1 cellular context compared by ENCODE assay signal in the genomic region with DNA sequence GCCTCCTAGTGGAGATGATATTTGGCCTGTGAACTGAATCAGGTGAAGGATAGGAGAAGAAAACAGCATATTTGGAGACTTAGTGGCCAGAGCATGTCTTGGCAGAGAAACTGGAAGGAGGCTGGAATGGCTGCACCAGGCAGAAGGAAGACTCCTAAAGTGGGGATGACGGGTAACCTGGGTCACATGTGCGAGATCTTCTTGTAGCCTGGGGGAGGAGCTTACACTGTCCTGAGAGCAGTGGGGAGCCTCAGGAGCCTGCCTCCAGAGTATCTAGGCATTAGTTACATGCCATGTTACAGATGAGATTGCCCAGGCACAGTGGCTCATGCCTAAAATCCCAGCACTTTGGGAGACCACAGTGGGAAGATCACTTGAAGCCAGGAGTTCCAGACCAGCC.
TF ChIP-seq lines count a peak whose summit lies in the region.

No MANE protein-coding gene starts in this region.

TF ChIP-seq in SK-N-SH, 30 proteins besides CTCF, POLR2A, EP300 and RAD21:
- TF ChIP-seq RFX5 (IDR thresholded peaks at IDR 0.05; ENCODE audit: low read length) (no peak), RXRA (IDR thresholded peaks at IDR 0.05; ENCODE audit: borderline replicate concordance, low read depth) (no peak), RCOR1 (IDR thresholded peaks at IDR 0.05; ENCODE audit: low read length) (no peak), TAF1 (IDR thresholded peaks at IDR 0.05; ENCODE audit: borderline replicate concordance, low read depth, low read length) (no peak), FOXM1 (IDR thresholded peaks at IDR 0.05; ENCODE audit: low read depth) (no peak), GABPA (IDR thresholded peaks at IDR 0.05; ENCODE audit: low read depth) (no peak), NFIC (IDR thresholded peaks at IDR 0.05; ENCODE audit: borderline replicate concordance) (no peak), TEAD4 (IDR thresholded peaks at IDR 0.05; ENCODE audit: borderline replicate concordance, insufficient read depth) (no peak)
- TF ChIP-seq, protein P1, sequence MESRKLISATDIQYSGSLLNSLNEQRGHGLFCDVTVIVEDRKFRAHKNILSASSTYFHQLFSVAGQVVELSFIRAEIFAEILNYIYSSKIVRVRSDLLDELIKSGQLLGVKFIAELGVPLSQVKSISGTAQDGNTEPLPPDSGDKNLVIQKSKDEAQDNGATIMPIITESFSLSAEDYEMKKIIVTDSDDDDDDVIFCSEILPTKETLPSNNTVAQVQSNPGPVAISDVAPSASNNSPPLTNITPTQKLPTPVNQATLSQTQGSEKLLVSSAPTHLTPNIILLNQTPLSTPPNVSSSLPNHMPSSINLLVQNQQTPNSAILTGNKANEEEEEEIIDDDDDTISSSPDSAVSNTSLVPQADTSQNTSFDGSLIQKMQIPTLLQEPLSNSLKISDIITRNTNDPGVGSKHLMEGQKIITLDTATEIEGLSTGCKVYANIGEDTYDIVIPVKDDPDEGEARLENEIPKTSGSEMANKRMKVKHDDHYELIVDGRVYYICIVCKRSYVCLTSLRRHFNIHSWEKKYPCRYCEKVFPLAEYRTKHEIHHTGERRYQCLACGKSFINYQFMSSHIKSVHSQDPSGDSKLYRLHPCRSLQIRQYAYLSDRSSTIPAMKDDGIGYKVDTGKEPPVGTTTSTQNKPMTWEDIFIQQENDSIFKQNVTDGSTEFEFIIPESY (IDR thresholded peaks at IDR 0.05; ENCODE audit: borderline replicate concordance, low read depth), result no peak
- TF ChIP-seq, protein P2, sequence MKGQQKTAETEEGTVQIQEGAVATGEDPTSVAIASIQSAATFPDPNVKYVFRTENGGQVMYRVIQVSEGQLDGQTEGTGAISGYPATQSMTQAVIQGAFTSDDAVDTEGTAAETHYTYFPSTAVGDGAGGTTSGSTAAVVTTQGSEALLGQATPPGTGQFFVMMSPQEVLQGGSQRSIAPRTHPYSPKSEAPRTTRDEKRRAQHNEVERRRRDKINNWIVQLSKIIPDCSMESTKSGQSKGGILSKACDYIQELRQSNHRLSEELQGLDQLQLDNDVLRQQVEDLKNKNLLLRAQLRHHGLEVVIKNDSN (IDR thresholded peaks at IDR 0.05; ENCODE audit: borderline replicate concordance, low read depth), result no peak
- TF ChIP-seq, protein P3, sequence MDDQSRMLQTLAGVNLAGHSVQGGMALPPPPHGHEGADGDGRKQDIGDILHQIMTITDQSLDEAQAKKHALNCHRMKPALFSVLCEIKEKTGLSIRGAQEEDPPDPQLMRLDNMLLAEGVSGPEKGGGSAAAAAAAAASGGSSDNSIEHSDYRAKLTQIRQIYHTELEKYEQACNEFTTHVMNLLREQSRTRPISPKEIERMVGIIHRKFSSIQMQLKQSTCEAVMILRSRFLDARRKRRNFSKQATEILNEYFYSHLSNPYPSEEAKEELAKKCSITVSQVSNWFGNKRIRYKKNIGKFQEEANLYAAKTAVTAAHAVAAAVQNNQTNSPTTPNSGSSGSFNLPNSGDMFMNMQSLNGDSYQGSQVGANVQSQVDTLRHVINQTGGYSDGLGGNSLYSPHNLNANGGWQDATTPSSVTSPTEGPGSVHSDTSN (IDR thresholded peaks at IDR 0.05), result no peak
- TF ChIP-seq, protein P4, sequence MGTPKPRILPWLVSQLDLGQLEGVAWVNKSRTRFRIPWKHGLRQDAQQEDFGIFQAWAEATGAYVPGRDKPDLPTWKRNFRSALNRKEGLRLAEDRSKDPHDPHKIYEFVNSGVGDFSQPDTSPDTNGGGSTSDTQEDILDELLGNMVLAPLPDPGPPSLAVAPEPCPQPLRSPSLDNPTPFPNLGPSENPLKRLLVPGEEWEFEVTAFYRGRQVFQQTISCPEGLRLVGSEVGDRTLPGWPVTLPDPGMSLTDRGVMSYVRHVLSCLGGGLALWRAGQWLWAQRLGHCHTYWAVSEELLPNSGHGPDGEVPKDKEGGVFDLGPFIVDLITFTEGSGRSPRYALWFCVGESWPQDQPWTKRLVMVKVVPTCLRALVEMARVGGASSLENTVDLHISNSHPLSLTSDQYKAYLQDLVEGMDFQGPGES (IDR thresholded peaks at IDR 0.05; ENCODE audit: low read depth, low read length), result no peak
